In the genomic region with DNA sequence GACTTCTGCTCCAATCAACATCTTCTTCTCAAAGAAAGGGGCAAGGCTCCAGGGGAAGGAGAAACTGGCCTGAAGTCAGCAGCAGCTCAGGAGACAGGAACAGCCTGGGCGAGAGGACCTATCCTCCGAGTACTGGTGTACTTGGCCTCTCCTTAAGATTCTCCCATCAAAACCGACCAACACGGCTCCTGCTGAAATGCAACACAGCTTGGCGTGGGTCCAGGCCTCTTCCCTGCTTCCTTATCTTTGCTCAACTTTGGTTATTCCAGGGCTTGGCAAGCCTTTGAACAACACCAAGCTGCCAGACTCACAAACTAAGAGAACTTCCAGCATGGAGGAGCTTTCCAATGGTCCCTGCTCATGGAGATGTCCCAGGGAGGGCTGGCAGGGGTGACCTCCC, we compare ENCODE assay signal across 30 cellular contexts.
"Had no signal": no experiment of that assay in that cellular context is flagged by ENCODE, and none has a peak within 500 bp of the region (broad histone marks: within the 10 kb centered on the region; RNA-seq: fewer than 3 reads in every experiment).

No MANE protein-coding gene starts in this region.

- H3K4me3 ChIP-seq: ascending aorta, cardiac muscle cell had no signal

- H3K4me1 ChIP-seq: ascending aorta had no signal

- ATAC-seq: activated CD8-positive, alpha-beta memory T cell treated with anti-CD3 and anti-CD28 coated beads, Interleukin-2, amount 10 ng/mL, durations not matched to agents 7 days and 5 days; activated CD8-positive, alpha-beta T cell treated with anti-CD3 and anti-CD28 coated beads, Interleukin-2, amount 10 ng/mL, durations not matched to agents 7 days and 5 days; activated naive CD8-positive, alpha-beta T cell treated with anti-CD3 and anti-CD28 coated beads, Interleukin-2, amount 50 U/mL, for 24 hours had no signal

- FAIRE-seq: bronchial epithelial cell, TTC549 had no signal

- DNase-seq: activated B cell treated with CpG ODN at 0.5 μM for 24 hours; activated CD4-positive, alpha-beta memory T cell treated with anti-CD3 and anti-CD28 coated beads, Interleukin-2, amount 10 ng/mL, durations not matched to agents 7 days and 5 days; activated CD4-positive, alpha-beta T cell treated with anti-CD3 and anti-CD28 coated beads for 48 hours; activated CD4-positive, alpha-beta T cell treated with anti-CD3 and anti-CD28 coated beads, Interleukin-2, amount 10 ng/mL, durations not matched to agents 7 days and 5 days; activated CD4-positive, alpha-beta T cell treated with anti-CD3 and anti-CD28 coated beads, Interleukin-2, amount 50 U/mL, for 48 hours; activated CD4-positive, CD25-positive, alpha-beta regulatory T cell treated with anti-CD3 and anti-CD28 coated beads, Interleukin-2, amount 50 U/mL, for 72 hours; activated CD8-positive, alpha-beta memory T cell treated with anti-CD3 and anti-CD28 coated beads for 24 hours; activated CD8-positive, alpha-beta memory T cell treated with anti-CD3 and anti-CD28 coated beads, Interleukin-2, amount 10 ng/mL, durations not matched to agents 7 days and 5 days; activated CD8-positive, alpha-beta memory T cell treated with anti-CD3 and anti-CD28 coated beads, Interleukin-2, amount 50 U/mL, for 48 hours; activated CD8-positive, alpha-beta T cell treated with anti-CD3 and anti-CD28 coated beads, Interleukin-2, amount 10 ng/mL, durations not matched to agents 7 days and 5 days; activated effector memory CD4-positive, alpha-beta T cell treated with Interleukin-2 at 50 U/mL for 16 hours; activated gamma-delta T cell; activated naive CD4-positive, alpha-beta T cell treated with anti-CD3 and anti-CD28 coated beads, Interleukin-2, amount 10 ng/mL, durations not matched to agents 7 days and 5 days; activated naive CD4-positive, alpha-beta T cell treated with Interleukin-2 at 50 U/mL for 16 hours; activated naive CD8-positive, alpha-beta T cell treated with anti-CD3 and anti-CD28 coated beads, Interleukin-2, amount 10 ng/mL, durations not matched to agents 7 days and 5 days; activated naive CD8-positive, alpha-beta T cell treated with anti-CD3 and anti-CD28 coated beads, Interleukin-2, amount 50 U/mL, for 24 hours; activated T-cell treated with anti-CD3 and anti-CD28 coated beads, Interleukin-2, amount 50 U/mL, for 24 hours; activated T-cell treated with anti-CD3 and anti-CD28 coated beads, Interleukin-2, amount 50 U/mL, for 48 hours; amygdala; anterior cingulate cortex; caudate nucleus; SW 1271; T-helper 1 cell; T-helper 2 cell; T-helper 9 cell had no signal

- H3K9me3 ChIP-seq: ascending aorta had no signal

- H3K27ac ChIP-seq: ascending aorta, cardiac muscle cell, VCaP had no signal

- H3K27me3 ChIP-seq: ascending aorta, cardiac muscle cell had no signal

- H3K36me3 ChIP-seq: ascending aorta, cardiac muscle cell had no signal
